ENCODE assay signal across 23 cellular contexts in genomic region chr9:22922222-22922621, GRCh38.
A peak's percentile ranks its signal among the peaks of the same experiment; 100 is the strongest.
DNase-seq lines count a peak whose midpoint lies in the region; ATAC-seq and TF ChIP-seq lines count a peak whose summit lies in the region.
"Had no signal": no experiment of that assay in that cellular context is flagged by ENCODE, and none has a peak within 500 bp of the region (broad histone marks: within the 10 kb centered on the region; RNA-seq: fewer than 3 reads in every experiment).

No MANE protein-coding gene starts in this region.

- H3K36me3 ChIP-seq in WERI-Rb-1 (no peaks in the 10 kb centered on the region), brain microvascular endothelial cell (replicated peaks) (no peaks in the 10 kb centered on the region)
- H3K36me3 ChIP-seq: BLaER1 treated with 17β-estradiol and CSF1 and Interleukin-3, amounts not matched to agents 10 nM and 100 nM; SJSA1 had no signal

- TF ChIP-seq CTCF in WERI-Rb-1 (IDR thresholded peaks at IDR 0.05; ENCODE audit: low read depth, low read length) (no peak), brain microvascular endothelial cell (IDR thresholded peaks at IDR 0.05; ENCODE audit: low read depth, low read length, missing control alignments) (no peak)

- H3K4me3 ChIP-seq in WERI-Rb-1 (ENCODE audit: low read depth, low read length) (no peak overlapping the region), brain microvascular endothelial cell (ENCODE audit: low read depth, low read length) (no peak overlapping the region)
- H3K4me3 ChIP-seq: BLaER1 treated with 17β-estradiol and CSF1 and Interleukin-3, amounts not matched to agents 10 nM and 100 nM; PC-9; SJSA1 had no signal

- in situ Hi-C loops in brain microvascular endothelial cell (cut with HindIII; ENCODE audit: low pct_ligation_motif_present, low sequenced_read_pairs) = no loop called here

- H3K27me3 ChIP-seq in WERI-Rb-1 (ENCODE audit: insufficient read depth, low read depth, severe bottlenecking) (no peaks in the 10 kb centered on the region), brain microvascular endothelial cell (replicated peaks) (no peaks in the 10 kb centered on the region)
- H3K27me3 ChIP-seq: BLaER1 treated with 17β-estradiol and CSF1 and Interleukin-3, amounts not matched to agents 10 nM and 100 nM; SJSA1 had no signal

- DNase-seq in OCI-M1 (lab: John Stamatoyannopoulos, UW) (peak; percentile 85), erythroblast (lab: John Stamatoyannopoulos, UW) (peak; percentile 26 to 75), COLO668 (lab: John Stamatoyannopoulos, UW; ENCODE audit: unreplicated experiment) (no peak), WERI-Rb-1 (no peak), epidermal melanocyte (ENCODE audit: insufficient read length, low spot score) (no peak), brain microvascular endothelial cell (no peak)
- DNase-seq: AML-193; CD4-positive, alpha-beta T cell; DMS53; H7; IMR-90; KG1; MM.1S; NCI-H1694; NCI-H2081; NCI-H2227 treated with DMSO at 0.1 percent for 48 hours; PC-9; T-cell had no signal

- H3K27ac ChIP-seq in WERI-Rb-1 (no peak overlapping the region), brain microvascular endothelial cell (no peak overlapping the region)
- H3K27ac ChIP-seq: BLaER1 treated with 17β-estradiol and CSF1 and Interleukin-3, amounts not matched to agents 10 nM and 100 nM; PC-9; SJSA1 had no signal

- ATAC-seq in GM18858 (IDR thresholded peaks at IDR 0.05; ENCODE audit: unreplicated experiment) (peak; percentile 40), HG02610 (IDR thresholded peaks at IDR 0.05; ENCODE audit: unreplicated experiment) (peak; percentile 69)
- ATAC-seq: Right ventricle myocardium inferior, T-cell had no signal

- no peaks in the 10 kb centered on the region for H3K9me3 ChIP-seq in WERI-Rb-1 (ENCODE audit: severe bottlenecking)
- H3K9me3 ChIP-seq: BLaER1 treated with 17β-estradiol and CSF1 and Interleukin-3, amounts not matched to agents 10 nM and 100 nM; SJSA1 had no signal

- TF ChIP-seq POLR2A in erythroblast (IDR thresholded peaks at IDR 0.05; ENCODE audit: low read length) = no peak

Comparison
In these comparisons a context has a peak if more than half of its experiments do, and no peak if none do; other contexts are left out.
1. DNase-seq: peak in OCI-M1 (single experiment) and erythroblast (2 of 2); none in COLO668 (single experiment), WERI-Rb-1 (single experiment), epidermal melanocyte (single experiment) and brain microvascular endothelial cell (single experiment).